Comparison of ENCODE assay signal across 10 cellular contexts in the genomic region with DNA sequence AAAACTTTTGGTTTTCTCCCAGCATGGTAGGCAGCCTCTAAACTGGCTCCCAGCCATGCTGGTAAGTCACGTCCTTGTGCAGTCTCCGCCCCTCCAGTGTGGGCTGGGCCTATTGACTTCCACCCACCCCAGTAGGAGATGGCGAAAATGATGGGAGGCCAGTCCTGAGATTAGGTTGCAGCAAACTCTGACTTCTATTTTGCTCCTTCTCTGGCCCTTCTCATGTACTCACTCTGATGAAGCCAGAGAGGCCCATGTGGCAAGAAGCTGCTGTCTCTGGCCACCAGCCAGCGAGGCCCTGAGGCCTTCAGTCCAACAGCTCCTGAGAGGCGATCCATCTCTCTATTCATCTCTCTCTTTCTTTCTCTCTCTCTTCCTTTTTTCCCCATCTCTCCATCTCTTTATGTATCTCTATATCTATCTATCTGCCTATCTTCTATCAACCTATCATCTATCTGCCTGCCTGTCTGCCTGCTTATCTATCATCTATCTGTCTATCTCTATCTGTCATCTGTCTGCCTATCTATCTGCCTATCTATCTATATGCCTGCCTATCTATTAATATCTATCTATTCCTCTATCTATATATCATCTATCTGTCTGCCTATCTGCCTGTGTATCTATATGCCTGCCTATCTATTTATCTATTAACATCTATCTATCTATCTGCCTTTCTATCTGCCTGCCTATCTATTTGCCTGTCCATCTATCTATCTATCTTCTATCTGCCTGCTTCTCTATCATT. TPM values are rescaled to one million over a fixed set of nuclear protein-coding genes. Genes with fewer than 3 reads are reported as not detected.
A peak's percentile ranks its signal among the peaks of the same experiment; 100 is the strongest.
DNase-seq lines count a peak whose midpoint lies in the region; TF ChIP-seq lines count a peak whose summit lies in the region.
"Had no signal": no experiment of that assay in that cellular context is flagged by ENCODE, and none has a peak within 500 bp of the region (broad histone marks: within the 10 kb centered on the region; RNA-seq: fewer than 3 reads in every experiment).

No MANE protein-coding gene starts in this region.

- no peaks in the 10 kb centered on the region for H4K20me1 ChIP-seq in hepatocyte (ENCODE audit: insufficient read depth, poor library complexity, severe bottlenecking)

- no peak overlapping the region for H3K4me2 ChIP-seq in hepatocyte

- H3K79me2 ChIP-seq in hepatocyte: no peaks in the 10 kb centered on the region

- TF ChIP-seq POLR2A in thyroid gland (IDR thresholded peaks at IDR 0.05): no peak

- WGBS in hepatocyte (ENCODE audit: low lambda C conversion rate, missing lambda C conversion rate): 88% methylated on average over 5 of the region's 5 CpGs
- 58 to 79% methylated on average over 5 of the region's 5 CpGs for WGBS in thyroid gland, 2 donors

- no peaks in the 10 kb centered on the region for H3K36me3 ChIP-seq in hepatocyte (replicated peaks; ENCODE audit: insufficient read depth, low read depth)
- no peaks in the 10 kb centered on the region for H3K36me3 ChIP-seq in thyroid gland
- H3K36me3 ChIP-seq: ascending aorta had no signal

- peaks cover 16% of the 10 kb centered on the region for H3K4me1 ChIP-seq in hepatocyte (ENCODE audit: insufficient read depth)
- H3K4me1 ChIP-seq in thyroid gland: no peaks in the 10 kb centered on the region

- no peaks in the 10 kb centered on the region for H3K9me2 ChIP-seq in hepatocyte (replicated peaks; ENCODE audit: insufficient read depth)

- H3K27me3 ChIP-seq in hepatocyte (peaks cover 2% of the 10 kb centered on the region), thyroid gland (no peaks in the 10 kb centered on the region)
- H3K27me3 ChIP-seq: ascending aorta had no signal

- TF ChIP-seq CTCF in cardiac fibroblast (IDR thresholded peaks at IDR 0.05; ENCODE audit: low read depth, low read length) (no peak), hepatocyte (IDR thresholded peaks at IDR 0.05; ENCODE audit: poor library complexity) (no peak), thyroid gland (IDR thresholded peaks at IDR 0.05) (no peak)

- peak; percentile 32 for DNase-seq in HCEC 1CT
- peak; percentile 66 to 81 for DNase-seq in cardiac fibroblast (ENCODE audit: low read depth in 2 of 2)
- DNase-seq in hepatocyte (ENCODE audit: low spot score): peak; percentile 42
- peak; percentile 29 to 33 for DNase-seq in thyroid gland
- DNase-seq in effector CD4-positive, alpha-beta T cell: no peak
- no peak for DNase-seq in DMS79 treated with DMSO at 0.1 percent for 48 hours (lab: John Stamatoyannopoulos, UW)
- DNase-seq in NCI-H146 (lab: John Stamatoyannopoulos, UW): no peak
- DNase-seq: NCI-H2227 treated with DMSO at 0.1 percent for 48 hours, nephron progenitor cell had no signal

- intact Hi-C loops in thyroid gland (cut with DNase I): no loop called here

- peak overlapping the region; percentile 39 for H3K27ac ChIP-seq in hepatocyte
- no peak overlapping the region for H3K27ac ChIP-seq in thyroid gland

- H3K9me3 ChIP-seq in hepatocyte (ENCODE audit: low read depth) (no peaks in the 10 kb centered on the region), thyroid gland (no peaks in the 10 kb centered on the region)
- H3K9me3 ChIP-seq: ascending aorta had no signal

- no peak overlapping the region for H2AFZ ChIP-seq in hepatocyte

- H3K4me3 ChIP-seq in cardiac fibroblast (replicated peaks in 1 of 2; ENCODE audit: low read depth in 2 of 2, low read length in 2 of 2): no peak overlapping the region
- no peak overlapping the region for H3K4me3 ChIP-seq in hepatocyte
- no peak overlapping the region for H3K4me3 ChIP-seq in thyroid gland (replicated peaks in 1 of 3)

RNA-seq across cellular contexts. Expression of a gene that starts 52.6 kb away (rescaled TPM):
- total RNA-seq in hepatocyte (23.2 and 28.5 TPM in 2 replicates), thyroid gland (10 to 100 TPM; 42.5 to 59.1 (median 53.0) TPM)
- polyA plus RNA-seq in hepatocyte: 39.9 and 41.8 TPM in 2 replicates

Comparison
In these comparisons a context has a peak if more than half of its experiments do, and no peak if none do; other contexts are left out.
1. DNase-seq: peak in HCEC 1CT (single experiment), cardiac fibroblast (2 of 2), hepatocyte (single experiment) and thyroid gland (2 of 2); none in effector CD4-positive, alpha-beta T cell (single experiment), DMS79 treated with DMSO at 0.1 percent for 48 hours (single experiment) and NCI-H146 (single experiment).